ENCODE assay signal across 24 cellular contexts in genomic region chr16:79339863-79340262, GRCh38.
"Had no signal": no experiment of that assay in that cellular context is flagged by ENCODE, and none has a peak within 500 bp of the region (broad histone marks: within the 10 kb centered on the region; RNA-seq: fewer than 3 reads in every experiment).

No MANE protein-coding gene starts in this region.

- H3K27me3 ChIP-seq: ovary, right lobe of liver, spleen, tibial artery, upper lobe of right lung, vagina had no signal

- FAIRE-seq: endometrium, frontal cortex, islet of Langerhans had no signal

- H3K4me1 ChIP-seq: heart left ventricle, right lobe of liver, spleen, tibial artery, upper lobe of right lung had no signal

- H3K4me3 ChIP-seq: dorsolateral prefrontal cortex, heart left ventricle, mucosa of descending colon, ovary, right lobe of liver, spleen, tibial artery, upper lobe of right lung, vagina had no signal

- H3K9me3 ChIP-seq: mucosa of descending colon, ovary, right lobe of liver, tibial artery, upper lobe of right lung, vagina had no signal

- DNase-seq: cortex of kidney; dorsolateral prefrontal cortex; effector memory CD4-positive, alpha-beta T cell; heart left ventricle; hippocampal formation; kidney glomerular epithelial cell; mammary epithelial cell; mucosa of descending colon; naive thymus-derived CD8-positive, alpha-beta T cell; ovary; right lobe of liver; spleen; stimulated activated CD4-positive, alpha-beta T cell treated with anti-CD3 and anti-CD28 coated beads, Interleukin-15, amount 100 ng/mL, for 24 hours; stimulated activated CD4-positive, alpha-beta T cell treated with anti-CD3 and anti-CD28 coated beads, Interleukin-1b, Interleukin-23, amount 100 ng/mL, for 48 hours; stimulated activated CD4-positive, alpha-beta T cell treated with anti-CD3 and anti-CD28 coated beads, Interleukin-4, amount 100 ng/mL, for 24 hours; tibial artery; upper lobe of right lung had no signal

- H3K36me3 ChIP-seq: heart left ventricle, ovary, right lobe of liver, spleen, tibial artery, upper lobe of right lung, vagina had no signal

- ATAC-seq: esophagus mucosa; heart left ventricle; left lobe of liver; mucosa of descending colon; naive thymus-derived CD8-positive, alpha-beta T cell; right lobe of liver; stimulated activated memory B cell treated with anti-CD40 and anti-IgM and Interleukin-4, amounts not matched to agents 10 μg/mL and 1 μg/mL and 100 μg/mL, for 72 hours; upper lobe of right lung had no signal

- H3K27ac ChIP-seq: dorsolateral prefrontal cortex, heart left ventricle, ovary, right lobe of liver, spleen, tibial artery, upper lobe of right lung, vagina had no signal
